In genomic region chr12:8035440-8036010, GRCh38 we compare ENCODE assay signal across 13 cellular contexts. TPM values are rescaled to one million over a fixed set of nuclear protein-coding genes. Genes with fewer than 3 reads are reported as not detected.
DNase-seq lines count a peak whose midpoint lies in the region; ATAC-seq and TF ChIP-seq lines count a peak whose summit lies in the region.
"Had no signal": no experiment of that assay in that cellular context is flagged by ENCODE, and none has a peak within 500 bp of the region (broad histone marks: within the 10 kb centered on the region; RNA-seq: fewer than 3 reads in every experiment).

No MANE protein-coding gene starts in this region.

- H3K36me3 Mint-ChIP-seq in HFFc6 (ENCODE audit: low read depth) = peaks cover 5% of the 10 kb centered on the region; the same call in 1 of the 2 replicates
- H3K36me3 Mint-ChIP-seq in endodermal cell (ENCODE audit: low read depth) = peaks cover 8% of the 10 kb centered on the region
- no peaks in the 10 kb centered on the region for H3K36me3 Mint-ChIP-seq in natural killer cell
- H3K36me3 Mint-ChIP-seq in activated CD4-positive, alpha-beta memory T cell treated with anti-CD3 and anti-CD28 coated beads for 36 hours = peaks cover 10% of the 10 kb centered on the region

- ATAC-seq in natural killer cell (no peak), HG03378 (IDR thresholded peaks at IDR 0.05; ENCODE audit: unreplicated experiment) (no peak)

- peak overlapping the region; percentile 91 for H3K4me3 ChIP-seq in endodermal cell (ENCODE audit: low read length)

- H3K9ac ChIP-seq in endodermal cell (ENCODE audit: extremely low read depth, low read length, poor library complexity, severe bottlenecking) = no peak overlapping the region

- H3K9me3 Mint-ChIP-seq in HFFc6 (no peaks in the 10 kb centered on the region), endodermal cell (no peaks in the 10 kb centered on the region), natural killer cell (no peaks in the 10 kb centered on the region)
- no peaks in the 10 kb centered on the region for H3K9me3 Mint-ChIP-seq in activated CD4-positive, alpha-beta memory T cell treated with anti-CD3 and anti-CD28 coated beads for 36 hours
- H3K9me3 Mint-ChIP-seq: activated CD4-positive, alpha-beta memory T cell treated with anti-CD3 and anti-CD28 coated beads, Interleukin-2, amount 10 ng/mL, durations not matched to agents 7 days and 5 days; CD14-positive monocyte had no signal

- H3K27ac Mint-ChIP-seq in HFFc6 = no peak overlapping the region; the same call in 1 of the 2 replicates
- no peak overlapping the region for H3K27ac Mint-ChIP-seq in endodermal cell
- peak overlapping the region; percentile 57 to 74 for H3K27ac Mint-ChIP-seq in natural killer cell
- no peak overlapping the region for H3K27ac Mint-ChIP-seq in activated CD4-positive, alpha-beta memory T cell treated with anti-CD3 and anti-CD28 coated beads for 36 hours
- H3K27ac Mint-ChIP-seq: activated CD4-positive, alpha-beta memory T cell treated with anti-CD3 and anti-CD28 coated beads, Interleukin-2, amount 10 ng/mL, durations not matched to agents 7 days and 5 days had no signal

- H3K9me3 ChIP-seq in endodermal cell (ENCODE audit: control insufficient read depth, low read length) = no peaks in the 10 kb centered on the region

- no peaks in the 10 kb centered on the region for H3K27me3 ChIP-seq in endodermal cell (ENCODE audit: control insufficient read depth, insufficient read depth, low read length, poor library complexity, severe bottlenecking)

- peaks cover 69% of the 10 kb centered on the region for H3K4me1 Mint-ChIP-seq in HFFc6 (ENCODE audit: low read depth)
- peaks cover 62% of the 10 kb centered on the region for H3K4me1 Mint-ChIP-seq in endodermal cell
- H3K4me1 Mint-ChIP-seq in natural killer cell = peaks cover 71 to 72% of the 10 kb centered on the region in 2 donors
- H3K4me1 Mint-ChIP-seq in activated CD4-positive, alpha-beta memory T cell treated with anti-CD3 and anti-CD28 coated beads for 36 hours (ENCODE audit: low read depth) = peaks cover 63% of the 10 kb centered on the region

- intact Hi-C loops in natural killer cell (cut with micrococcal nuclease) = no loop called here
- intact Hi-C loops in activated CD4-positive, alpha-beta memory T cell treated with anti-CD3 and anti-CD28 coated beads for 36 hours (cut with micrococcal nuclease) = no loop called here

- WGBS in endodermal cell (ENCODE audit: insufficient coverage in 1 of 2, insufficient read length in 1 of 2), 2 experiments = 83 to 86% methylated on average over 1 to 5 of the region's 5 CpGs

- peak overlapping the region; percentile 93 for H3K4me3 Mint-ChIP-seq in HFFc6
- H3K4me3 Mint-ChIP-seq in endodermal cell = peak overlapping the region; percentile 74
- H3K4me3 Mint-ChIP-seq in natural killer cell = peak overlapping the region; percentile 58
- H3K4me3 Mint-ChIP-seq in activated CD4-positive, alpha-beta memory T cell treated with anti-CD3 and anti-CD28 coated beads for 36 hours = no peak overlapping the region

- peaks cover 17% of the 10 kb centered on the region for H3K36me3 ChIP-seq in endodermal cell (ENCODE audit: control insufficient read depth, insufficient read depth, low read length)

- peak; percentile 6 for DNase-seq in A172 (ENCODE audit: low spot score)
- DNase-seq in HFFc6 = peak; percentile 41
- DNase-seq in endodermal cell = peak; percentile 55
- no peak for DNase-seq in natural killer cell
- no peak for DNase-seq in NCI-H2029 (lab: John Stamatoyannopoulos, UW)
- no peak for DNase-seq in activated CD4-positive, alpha-beta memory T cell treated with anti-CD3 and anti-CD28 coated beads for 36 hours
- no peak for DNase-seq in D341Med (ENCODE audit: low spot score)
- DNase-seq: activated CD4-positive, alpha-beta memory T cell treated with anti-CD3 and anti-CD28 coated beads, Interleukin-2, amount 10 ng/mL, durations not matched to agents 7 days and 5 days; central memory CD4-positive, alpha-beta T cell; NCI-H2081; SIG-M5 had no signal

- POLR2A ChIA-PET in activated CD4-positive, alpha-beta memory T cell treated with anti-CD3 and anti-CD28 coated beads for 36 hours (lab: Charles Lee) = no interaction called here

- H3K4me1 ChIP-seq in endodermal cell (ENCODE audit: control insufficient read depth, insufficient read depth, low read length) = peaks cover 9% of the 10 kb centered on the region

- H3K27ac ChIP-seq in endodermal cell (ENCODE audit: low read depth, low read length) = no peak overlapping the region

- TF ChIP-seq CTCF in HFFc6 (IDR thresholded peaks at IDR 0.05) (no peak), endodermal cell (conservative IDR thresholded peaks at IDR 0.05) (no peak), natural killer cell (IDR thresholded peaks at IDR 0.05) (no peak)

- H3K27me3 Mint-ChIP-seq in HFFc6 (ENCODE audit: insufficient read depth) (no peaks in the 10 kb centered on the region; the same call in 1 of the 2 replicates), endodermal cell (ENCODE audit: insufficient read depth) (peaks cover 4% of the 10 kb centered on the region), natural killer cell (ENCODE audit: low read depth in 2 of 2) (no peaks in the 10 kb centered on the region)
- no peaks in the 10 kb centered on the region for H3K27me3 Mint-ChIP-seq in activated CD4-positive, alpha-beta memory T cell treated with anti-CD3 and anti-CD28 coated beads for 36 hours
- H3K27me3 Mint-ChIP-seq: activated CD4-positive, alpha-beta memory T cell treated with anti-CD3 and anti-CD28 coated beads, Interleukin-2, amount 10 ng/mL, durations not matched to agents 7 days and 5 days had no signal

- CTCF ChIA-PET in activated CD4-positive, alpha-beta memory T cell treated with anti-CD3 and anti-CD28 coated beads for 36 hours (lab: Charles Lee) = interaction anchor here (1.0 to 1.4 kb wide), 2 partner anchors 10 to 43 kb away, joined by 4 to 6 read pairs; no protein-coding TSS in a partner anchor

RNA-seq across cellular contexts. Expression of gene FOXJ2, which starts 3.0 kb away (rescaled TPM):
- total RNA-seq in A172 (2014; rRNA removed; shearing (Covaris generic)) = 3.9 and 4.5 TPM in 2 replicates
- 10 to 100 TPM; 15.3 to 17.5 (median 15.9) TPM for total RNA-seq in HFFc6 (2021; fragmentation: NEBNext Ultra II Directional; extraction: Animal tissue kit (Norgen Biotek cat#: 25700))
- 10 to 100 TPM; 10.8 to 21.2 TPM for total RNA-seq in endodermal cell
- polyA plus RNA-seq in endodermal cell (2013, experiment 1 of 2) = 13.5 TPM
- polyA plus RNA-seq in endodermal cell (2013, experiment 2 of 2) = 13.4 TPM
- total RNA-seq in natural killer cell = 10 to 100 TPM; 27.8 to 28.5 (median 28.4) TPM
- 10 to 100 TPM; 16.7 to 17.1 TPM for total RNA-seq in activated CD4-positive, alpha-beta memory T cell treated with anti-CD3 and anti-CD28 coated beads for 36 hours

RNA-seq across cellular contexts. Expression of gene C3AR1, which starts 30.6 kb away (rescaled TPM):
- 0.10 and 0.12 TPM in 2 replicates for total RNA-seq in A172 (2014; rRNA removed; shearing (Covaris generic))
- under 1 TPM; 0.38 to 0.85 (median 0.62) TPM for total RNA-seq in HFFc6 (2021; fragmentation: NEBNext Ultra II Directional; extraction: Animal tissue kit (Norgen Biotek cat#: 25700))
- total RNA-seq in endodermal cell (not detected), natural killer cell (10 to 100 TPM in 2 of 3 donors, 1 to 10 TPM in 1; 9.5 to 16.9 (median 13.0) TPM)
- polyA plus RNA-seq in endodermal cell (2013, experiment 1 of 2) = not detected
- polyA plus RNA-seq in endodermal cell (2013, experiment 2 of 2) = not detected
- under 1 TPM; 0.94 to 0.97 TPM for total RNA-seq in activated CD4-positive, alpha-beta memory T cell treated with anti-CD3 and anti-CD28 coated beads for 36 hours

RNA-seq across cellular contexts. Expression of gene NECAP1, which starts 46.5 kb away (rescaled TPM):
- total RNA-seq in A172 (2014; rRNA removed; shearing (Covaris generic)) = 18.0 and 20.1 TPM in 2 replicates
- 10 to 100 TPM; 41.1 to 48.9 (median 45.0) TPM for total RNA-seq in HFFc6 (2021; fragmentation: NEBNext Ultra II Directional; extraction: Animal tissue kit (Norgen Biotek cat#: 25700))
- total RNA-seq in endodermal cell = 10 to 100 TPM; 19.9 to 33.9 TPM
- polyA plus RNA-seq in endodermal cell (2013, experiment 1 of 2) = 20.3 TPM
- polyA plus RNA-seq in endodermal cell (2013, experiment 2 of 2) = 20.1 TPM
- 100 to 1,000 TPM; 100 to 122 (median 115) TPM for total RNA-seq in natural killer cell
- 10 to 100 TPM; 29.4 to 32.2 TPM for total RNA-seq in activated CD4-positive, alpha-beta memory T cell treated with anti-CD3 and anti-CD28 coated beads for 36 hours

Comparison
In these comparisons a context has a peak if more than half of its experiments do, and no peak if none do; other contexts are left out.
1. DNase-seq: peak in A172 (single experiment), HFFc6 (single experiment) and endodermal cell (single experiment); none in natural killer cell (single experiment), NCI-H2029 (single experiment), activated CD4-positive, alpha-beta memory T cell treated with anti-CD3 and anti-CD28 coated beads for 36 hours (single experiment) and D341Med (single experiment).
2. H3K27ac Mint-ChIP-seq: peak in natural killer cell (2 of 2); none in HFFc6 (single experiment), endodermal cell (single experiment) and activated CD4-positive, alpha-beta memory T cell treated with anti-CD3 and anti-CD28 coated beads for 36 hours (single experiment).